8 cellular contexts compared by ENCODE assay signal in the genomic region with DNA sequence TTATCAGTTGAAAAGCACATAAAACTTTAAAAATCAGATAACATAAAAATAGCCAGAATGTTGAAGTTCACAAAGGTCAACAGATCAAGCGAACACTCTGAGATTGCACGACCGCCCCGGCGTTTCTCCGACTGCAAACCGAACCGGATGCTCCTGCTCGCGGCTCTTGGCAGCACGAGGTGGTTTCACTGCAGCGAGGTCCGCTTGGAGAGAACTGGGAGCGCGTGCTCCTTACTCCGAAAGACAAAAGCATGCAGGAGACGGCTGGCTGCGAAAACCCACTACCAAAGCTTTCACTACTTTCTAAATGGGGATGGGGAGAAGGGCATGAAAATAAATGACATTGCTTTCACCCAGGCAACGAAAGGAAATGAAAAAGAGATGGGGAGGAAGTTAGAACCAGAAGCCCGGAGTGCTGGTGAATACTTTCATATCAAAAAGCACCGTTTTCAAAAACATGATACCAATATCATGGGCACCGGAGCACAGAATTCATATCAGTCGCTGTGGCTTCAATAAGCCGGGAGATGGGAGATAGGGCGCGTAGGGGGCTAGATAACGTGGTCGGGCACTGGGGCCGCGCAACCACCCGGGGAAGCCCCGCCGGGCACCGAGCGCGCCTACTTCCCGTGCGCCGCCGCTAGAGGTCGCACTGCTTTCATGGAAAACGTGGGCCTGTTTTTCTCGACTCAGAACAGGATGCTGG. TPM values are rescaled to one million over a fixed set of nuclear protein-coding genes. Genes with fewer than 3 reads are reported as not detected.
DNase-seq lines count a peak whose midpoint lies in the region; ATAC-seq and TF ChIP-seq lines count a peak whose summit lies in the region.

No MANE protein-coding gene starts in this region.

- intact Hi-C loops in testis (cut with DNase I; ENCODE audit: low total_unique reads), result loop anchor here (10.0 kb wide), 1 partner anchor 588 kb away; no protein-coding TSS in a partner anchor

- ATAC-seq in GM21717 (IDR thresholded peaks at IDR 0.05; ENCODE audit: unreplicated experiment), result peak; percentile 77

- H3K27me3 Mint-ChIP-seq in activated naive CD4-positive, alpha-beta T cell treated with anti-CD3 and anti-CD28 coated beads, Interleukin-2, amount 10 ng/mL, durations not matched to agents 7 days and 5 days, result no peaks in the 10 kb centered on the region
- H3K27me3 Mint-ChIP-seq in glutamatergic neuron (ENCODE audit: unreplicated experiment), result no peaks in the 10 kb centered on the region

- no peaks in the 10 kb centered on the region for H3K27me3 ChIP-seq in osteoblast (ENCODE audit: insufficient read depth, low read length)
- no peaks in the 10 kb centered on the region for H3K27me3 ChIP-seq in testis

- H3K4me2 ChIP-seq in osteoblast (ENCODE audit: insufficient read depth, low read length), result peak overlapping the region; percentile 94

- H2AFZ ChIP-seq in osteoblast (ENCODE audit: low read length), result peak overlapping the region; percentile 43

- DNase-seq in DMS53 treated with DMSO at 0.1 percent for 48 hours (lab: John Stamatoyannopoulos, UW; ENCODE audit: unreplicated experiment) (peak; percentile 56), SK-MEL-5 (ENCODE audit: low read depth, low spot score) (peak; percentile 74), glutamatergic neuron (peak; percentile 89), osteoblast (ENCODE audit: insufficient read length, low spot score, missing footprints) (peak; percentile 92), testis (peak; percentile 81)
- DNase-seq in activated naive CD4-positive, alpha-beta T cell treated with anti-CD3 and anti-CD28 coated beads, Interleukin-2, amount 10 ng/mL, durations not matched to agents 7 days and 5 days, result peak; percentile 86

- no peak for TF ChIP-seq POLR2A in testis (IDR thresholded peaks at IDR 0.05)

- no peaks in the 10 kb centered on the region for H3K9me3 ChIP-seq in osteoblast (ENCODE audit: low read depth, low read length)
- no peaks in the 10 kb centered on the region for H3K9me3 ChIP-seq in testis

- no peaks in the 10 kb centered on the region for H3K9me3 Mint-ChIP-seq in activated naive CD4-positive, alpha-beta T cell treated with anti-CD3 and anti-CD28 coated beads, Interleukin-2, amount 10 ng/mL, durations not matched to agents 7 days and 5 days
- H3K9me3 Mint-ChIP-seq in glutamatergic neuron (ENCODE audit: unreplicated experiment), result peaks cover 4% of the 10 kb centered on the region

- TF ChIP-seq CTCF in LNCAP (IDR thresholded peaks at IDR 0.05) (peak; percentile 95), glutamatergic neuron (IDR thresholded peaks at IDR 0.05; ENCODE audit: partially characterized antibody, unreplicated experiment) (peak; percentile 96), osteoblast (IDR thresholded peaks at IDR 0.05; ENCODE audit: extremely low read depth, low read depth, low read length) (peak; percentile 89), testis (IDR thresholded peaks at IDR 0.05) (peak; percentile 85 to 94 (median 89))

- 2 to 3% methylated on average over 37 to 43 of the region's 43 CpGs for WGBS in testis, 2 donors

- H3K27ac ChIP-seq in osteoblast (ENCODE audit: low read depth, low read length) (peak overlapping the region; percentile 85), testis (no peak overlapping the region)

- H3K4me1 ChIP-seq in osteoblast (ENCODE audit: insufficient read depth, low read length) (peaks cover 15% of the 10 kb centered on the region), testis (no peaks in the 10 kb centered on the region)

- peak overlapping the region; percentile 77 for H3K27ac Mint-ChIP-seq in activated naive CD4-positive, alpha-beta T cell treated with anti-CD3 and anti-CD28 coated beads, Interleukin-2, amount 10 ng/mL, durations not matched to agents 7 days and 5 days
- H3K27ac Mint-ChIP-seq in glutamatergic neuron (ENCODE audit: unreplicated experiment), result no peak overlapping the region

- H3K79me2 ChIP-seq in osteoblast (ENCODE audit: insufficient read depth, low read length), result no peaks in the 10 kb centered on the region

- no peaks in the 10 kb centered on the region for H3K36me3 Mint-ChIP-seq in activated naive CD4-positive, alpha-beta T cell treated with anti-CD3 and anti-CD28 coated beads, Interleukin-2, amount 10 ng/mL, durations not matched to agents 7 days and 5 days
- no peaks in the 10 kb centered on the region for H3K36me3 Mint-ChIP-seq in glutamatergic neuron (ENCODE audit: unreplicated experiment)

- H3K36me3 ChIP-seq in osteoblast (ENCODE audit: insufficient read depth, low read length), result peaks cover 30% of the 10 kb centered on the region
- H3K36me3 ChIP-seq in testis (ENCODE audit: low read depth, missing control alignments), result no peaks in the 10 kb centered on the region

- H3K4me1 Mint-ChIP-seq in activated naive CD4-positive, alpha-beta T cell treated with anti-CD3 and anti-CD28 coated beads, Interleukin-2, amount 10 ng/mL, durations not matched to agents 7 days and 5 days, result peaks cover 31% of the 10 kb centered on the region
- peaks cover 4% of the 10 kb centered on the region for H3K4me1 Mint-ChIP-seq in glutamatergic neuron (ENCODE audit: low read depth, unreplicated experiment)

- in situ Hi-C loops in SK-MEL-5 (cut with HindIII; ENCODE audit: low pct_unique_long_range_greater_than_20kb, low sequenced_read_pairs), result loop anchor here (25.0 kb wide), 2 partner anchors 201 to 401 kb away; no protein-coding TSS in a partner anchor

- peaks cover 16% of the 10 kb centered on the region for H4K20me1 ChIP-seq in osteoblast (ENCODE audit: insufficient read depth, low read length)

- H3K4me3 Mint-ChIP-seq in activated naive CD4-positive, alpha-beta T cell treated with anti-CD3 and anti-CD28 coated beads, Interleukin-2, amount 10 ng/mL, durations not matched to agents 7 days and 5 days, result peak overlapping the region; percentile 87
- H3K4me3 Mint-ChIP-seq in glutamatergic neuron (ENCODE audit: unreplicated experiment), result peak overlapping the region; percentile 80

- CTCF ChIA-PET in activated naive CD4-positive, alpha-beta T cell treated with anti-CD3 and anti-CD28 coated beads, Interleukin-2, amount 10 ng/mL, durations not matched to agents 7 days and 5 days (lab: Charles Lee), result interaction anchor here (0.7 to 2.7 kb wide), 6 partner anchors 16 to 601 kb away, joined by 3 to 11 read pairs (median 4); no protein-coding TSS in a partner anchor

- H3K4me3 ChIP-seq in osteoblast (ENCODE audit: insufficient read depth, low read length) (peak overlapping the region; percentile 75), testis (peak overlapping the region; percentile 16 to 36)

RNA-seq across cellular contexts. Expression of gene ANKRD60, which starts 8.3 kb away (rescaled TPM):
- not detected in 2 replicates for total RNA-seq in SK-MEL-5 (2014; rRNA removed; shearing (Covaris generic))
- polyA plus RNA-seq in SK-MEL-5 (2015; cell fraction: cytosol; rRNA removed), result not detected in 2 replicates
- polyA plus RNA-seq in SK-MEL-5 (2015; cell fraction: nucleus; rRNA removed), result not detected in 2 replicates
- not detected for total RNA-seq in glutamatergic neuron (ENCODE audit: unreplicated experiment)
- not detected in 2 replicates for total RNA-seq in osteoblast
- total RNA-seq in testis, result 1 to 10 TPM; 3.0 to 8.0 TPM
- polyA plus RNA-seq in testis (ENCODE audit: insufficient read depth, low read depth, low replicate concordance), result 7.7 TPM
